29 cellular contexts compared by ENCODE assay signal in the genomic region with DNA sequence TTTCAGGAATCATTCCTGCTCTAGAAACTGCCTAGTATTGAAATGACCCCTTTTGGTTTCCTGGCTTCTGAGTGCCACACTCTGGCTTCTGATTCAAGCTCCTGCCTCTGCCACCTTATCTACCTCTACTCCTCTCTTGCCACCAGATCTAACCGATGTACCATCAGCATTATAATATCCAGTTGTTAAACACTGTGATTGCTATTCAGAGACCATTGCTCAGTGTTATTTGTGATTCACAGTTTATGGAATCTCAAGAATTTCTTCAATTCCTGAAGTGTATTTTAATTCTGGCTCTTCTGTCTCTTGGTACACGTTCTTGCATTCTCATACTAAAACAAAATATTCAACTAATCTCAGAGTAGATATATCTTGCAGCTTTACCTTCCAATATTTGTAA.
DNase-seq lines count a peak whose midpoint lies in the region; ATAC-seq and TF ChIP-seq lines count a peak whose summit lies in the region.
"Had no signal": no experiment of that assay in that cellular context is flagged by ENCODE, and none has a peak within 500 bp of the region (broad histone marks: within the 10 kb centered on the region; RNA-seq: fewer than 3 reads in every experiment).

No MANE protein-coding gene starts in this region.

- no peak overlapping the region for H3K4me3 Mint-ChIP-seq in mesothelial cell of epicardium
- H3K4me3 Mint-ChIP-seq: activated naive CD8-positive, alpha-beta T cell treated with anti-CD3 and anti-CD28 coated beads for 36 hours; activated T-helper 17 cell treated with anti-CD3 and anti-CD28 coated beads, Interleukin-2, amount 50 U/mL, for 72 hours; brain; stimulated activated naive CD8-positive, alpha-beta T cell treated with anti-CD3 and anti-CD28 coated beads, Interleukin-15, amount 100 ng/mL, for 72 hours; T-helper 2 cell treated with Interferon-gamma antibody and Interleukin-4, amounts not matched to agents 5 μg/mL and 100 μg/mL, for 36 hours had no signal

- peak; percentile 45 for DNase-seq in ACHN
- DNase-seq in HT1080 (ENCODE audit: low read depth): peak; percentile 29
- DNase-seq in amniotic epithelial cell (ENCODE audit: low read depth): peak; percentile 9
- DNase-seq in mesothelial cell of epicardium (ENCODE audit: low spot score in 2 of 2, unreplicated experiment in 2 of 2): no peak
- no peak for DNase-seq in head of caudate nucleus
- DNase-seq in NCI-H345 (lab: John Stamatoyannopoulos, UW): no peak
- DNase-seq: activated naive CD8-positive, alpha-beta T cell treated with anti-CD3 and anti-CD28 coated beads for 36 hours; Caco-2; effector memory CD4-positive, alpha-beta T cell; gastrocnemius medialis; HCEC 1CT; Karpas-422; lower lobe of right lung; NCI-H1105; NCI-H2029; NCI-H446 treated with DMSO at 0.1 percent for 48 hours; Peyer's patch; retina; SK-N-SH; stimulated activated CD4-positive, alpha-beta T cell treated with anti-CD3 and anti-CD28 coated beads, Interleukin-4, amount 100 ng/mL, for 4 hours; stimulated activated naive CD8-positive, alpha-beta T cell treated with anti-CD3 and anti-CD28 coated beads, Interleukin-15, amount 100 ng/mL, for 72 hours; tibial artery; WERI-Rb-1 had no signal

- TF ChIP-seq CTCF in mesothelial cell of epicardium (IDR thresholded peaks at IDR 0.05; ENCODE audit: unreplicated experiment): no peak

- H3K27ac Mint-ChIP-seq in mesothelial cell of epicardium: peak overlapping the region; percentile 28
- H3K27ac Mint-ChIP-seq: activated naive CD8-positive, alpha-beta T cell treated with anti-CD3 and anti-CD28 coated beads for 36 hours; activated T-helper 17 cell treated with anti-CD3 and anti-CD28 coated beads, Interleukin-2, amount 50 U/mL, for 72 hours; brain; stimulated activated naive CD8-positive, alpha-beta T cell treated with anti-CD3 and anti-CD28 coated beads, Interleukin-15, amount 100 ng/mL, for 72 hours; T-helper 2 cell treated with Interferon-gamma antibody and Interleukin-4, amounts not matched to agents 5 μg/mL and 100 μg/mL, for 36 hours had no signal

- intact Hi-C loops in head of caudate nucleus (cut with DNase I): no loop called here

- in situ Hi-C loops in ACHN (cut with HindIII; ENCODE audit: low pct_ligation_motif_present, low pct_unique_long_range_greater_than_20kb, low sequenced_read_pairs): no loop called here

- H3K4me1 Mint-ChIP-seq in mesothelial cell of epicardium: peaks cover 18% of the 10 kb centered on the region
- H3K4me1 Mint-ChIP-seq: activated naive CD8-positive, alpha-beta T cell treated with anti-CD3 and anti-CD28 coated beads for 36 hours; activated T-helper 17 cell treated with anti-CD3 and anti-CD28 coated beads, Interleukin-2, amount 50 U/mL, for 72 hours; brain; stimulated activated naive CD8-positive, alpha-beta T cell treated with anti-CD3 and anti-CD28 coated beads, Interleukin-15, amount 100 ng/mL, for 72 hours had no signal

- no peaks in the 10 kb centered on the region for H3K27me3 Mint-ChIP-seq in mesothelial cell of epicardium (ENCODE audit: low read depth)
- H3K27me3 Mint-ChIP-seq: activated naive CD8-positive, alpha-beta T cell treated with anti-CD3 and anti-CD28 coated beads for 36 hours; brain; stimulated activated naive CD8-positive, alpha-beta T cell treated with anti-CD3 and anti-CD28 coated beads, Interleukin-15, amount 100 ng/mL, for 72 hours had no signal

- peaks cover 4% of the 10 kb centered on the region for H3K9me3 Mint-ChIP-seq in mesothelial cell of epicardium
- H3K9me3 Mint-ChIP-seq: T-helper 2 cell treated with Interferon-gamma antibody and Interleukin-4, amounts not matched to agents 5 μg/mL and 100 μg/mL, for 36 hours had no signal

- no peaks in the 10 kb centered on the region for H3K36me3 Mint-ChIP-seq in mesothelial cell of epicardium
- H3K36me3 Mint-ChIP-seq: activated naive CD8-positive, alpha-beta T cell treated with anti-CD3 and anti-CD28 coated beads for 36 hours had no signal

- ATAC-seq in HG02938 (IDR thresholded peaks at IDR 0.05; ENCODE audit: unreplicated experiment) (no peak), HG03025 (IDR thresholded peaks at IDR 0.05; ENCODE audit: low FRiP score, unreplicated experiment) (no peak)
- ATAC-seq: activated T-helper 17 cell treated with anti-CD3 and anti-CD28 coated beads, Interleukin-2, amount 50 U/mL, for 72 hours; esophagus mucosa; gastrocnemius medialis; lower lobe of right lung; stimulated activated naive CD8-positive, alpha-beta T cell treated with anti-CD3 and anti-CD28 coated beads, Interleukin-15, amount 100 ng/mL, for 72 hours had no signal

Comparison
In these comparisons a context has a peak if more than half of its experiments do, and no peak if none do; other contexts are left out.
1. DNase-seq: peak in ACHN (single experiment), HT1080 (single experiment) and amniotic epithelial cell (single experiment); none in mesothelial cell of epicardium (0 of 2), head of caudate nucleus (0 of 42) and NCI-H345 (single experiment).